8 cellular contexts compared by ENCODE assay signal in genomic region chr7:66682350-66683093, GRCh38. TPM values are rescaled to one million over a fixed set of nuclear protein-coding genes. Genes with fewer than 3 reads are reported as not detected.
A peak's percentile ranks its signal among the peaks of the same experiment; 100 is the strongest.
DNase-seq lines count a peak whose midpoint lies in the region; ATAC-seq and TF ChIP-seq lines count a peak whose summit lies in the region.

No MANE protein-coding gene starts in this region.

- peaks cover 8% of the 10 kb centered on the region; the same call in 1 of the 2 replicates for H3K79me2 ChIP-seq in KMS-11 (ENCODE audit: insufficient read depth, low read depth)

- TF ChIP-seq CTCF in KMS-11 (conservative IDR thresholded peaks at IDR 0.05; ENCODE audit: low read depth, low read length) (no peak), brain (conservative IDR thresholded peaks at IDR 0.05) (no peak)

- peak overlapping the region; percentile 88 to 95 (median 92) for H3K4me3 Mint-ChIP-seq in brain

- no peaks in the 10 kb centered on the region for H4K20me1 ChIP-seq in KMS-11 (ENCODE audit: insufficient read depth)

- H3K4me3 ChIP-seq in KMS-11 (IDR thresholded peaks at IDR 0.05; ENCODE audit: insufficient read depth, low read depth, low read length): no peak overlapping the region

- peak overlapping the region; percentile 63 for H3K4me2 ChIP-seq in KMS-11

- no peaks in the 10 kb centered on the region for H3K27me3 ChIP-seq in KMS-11 (ENCODE audit: insufficient read depth, low read depth)

- peaks cover 16% of the 10 kb centered on the region for H3K36me3 Mint-ChIP-seq in brain

- H3K36me3 ChIP-seq in KMS-11 (ENCODE audit: insufficient read depth): no peaks in the 10 kb centered on the region

- H3K27ac ChIP-seq in KMS-11 (no peak overlapping the region), substantia nigra (ENCODE audit: low read depth, low read length, poor library complexity, severe bottlenecking) (peak overlapping the region; percentile 87)

- peaks cover 3 to 4% (median 4%) of the 10 kb centered on the region in 5 experiments for H3K9me3 Mint-ChIP-seq in brain

- no peaks in the 10 kb centered on the region for H3K27me3 Mint-ChIP-seq in brain

- H3K4me1 Mint-ChIP-seq in brain: peaks cover 68% of the 10 kb centered on the region

- H3K9ac ChIP-seq in KMS-11: peak overlapping the region; percentile 77; the same call in 1 of the 2 replicates

- H3K27ac Mint-ChIP-seq in brain: peak overlapping the region in 4 of 5 experiments; percentile 42 to 97 (median 94)

- DNase-seq in GM04504 (ENCODE audit: low read depth): peak; percentile 23
- DNase-seq in left colon: peak; percentile 19 to 42
- peak in 8 of 49 donors; percentile 34 to 73 (median 54) for DNase-seq in substantia nigra (lab: John Stamatoyannopoulos, UW)
- DNase-seq in COR-L47 (lab: John Stamatoyannopoulos, UW): no peak
- no peak for DNase-seq in SHP77 treated with DMSO at 0.1 percent for 48 hours (lab: John Stamatoyannopoulos, UW)

- intact Hi-C loops in left colon (cut with DNase I, micrococcal nuclease): no loop called here

- peaks cover 7% of the 10 kb centered on the region for H3K4me1 ChIP-seq in KMS-11 (ENCODE audit: low read depth, poor library complexity, severe bottlenecking)

- H2AFZ ChIP-seq in KMS-11 (ENCODE audit: low read depth): peak overlapping the region; percentile 91

- ATAC-seq in GM21528 (IDR thresholded peaks at IDR 0.05; ENCODE audit: low FRiP score, unreplicated experiment) (peak; percentile 34), left colon (peak; percentile 55)

RNA-seq across cellular contexts. Expression of gene KCTD7, which starts 53.8 kb away (rescaled TPM):
- 21.5 TPM for polyA plus RNA-seq in brain (ENCODE audit: insufficient read depth, low read depth, low replicate concordance)
- 1 to 10 TPM; 5.6 to 8.6 TPM for total RNA-seq in left colon

RNA-seq across cellular contexts. Expression of gene RABGEF1, which starts 58.0 kb away (rescaled TPM):
- polyA plus RNA-seq in brain (ENCODE audit: insufficient read depth, low read depth, low replicate concordance): 16.6 TPM
- total RNA-seq in left colon: 10 to 100 TPM; 25.3 to 27.1 TPM

Comparison
In these comparisons a context has a peak if more than half of its experiments do, and no peak if none do; other contexts are left out.
1. DNase-seq: peak in GM04504 (single experiment) and left colon (2 of 2); none in COR-L47 (single experiment) and SHP77 treated with DMSO at 0.1 percent for 48 hours (single experiment).